In genomic region chr19:9818734-9819589, GRCh38 we compare ENCODE assay signal across 8 cellular contexts. TPM values are rescaled to one million over a fixed set of nuclear protein-coding genes. Genes with fewer than 3 reads are reported as not detected.
A peak's percentile ranks its signal among the peaks of the same experiment; 100 is the strongest.
DNase-seq lines count a peak whose midpoint lies in the region; ATAC-seq and TF ChIP-seq lines count a peak whose summit lies in the region.

Gene FBXL12 (minus strand): TSS chr19:9819079. CDS start chr19:9818813, 266 bp downstream.

- peak within 1 kb of the TSS; percentile 92 for H3K4me3 ChIP-seq in SU-DHL-6 (ENCODE audit: insufficient read depth, low read length, poor library complexity, severe bottlenecking)
- H3K4me3 ChIP-seq in thymus (ENCODE audit: low read length), result peak within 1 kb of the TSS; percentile 98

- H3K27me3 Mint-ChIP-seq in activated naive CD8-positive, alpha-beta T cell treated with anti-CD3 and anti-CD28 coated beads, Interleukin-2, amount 10 ng/mL, durations not matched to agents 7 days and 5 days, result no peaks in the 10 kb centered on the region
- H3K27me3 Mint-ChIP-seq in glutamatergic neuron (ENCODE audit: unreplicated experiment) (peaks cover 8% of the 10 kb centered on the region), osteocyte (ENCODE audit: unreplicated experiment) (no peaks in the 10 kb centered on the region)

- ATAC-seq in HG02642 (IDR thresholded peaks at IDR 0.05; ENCODE audit: poor library complexity, unreplicated experiment), result peak; percentile 88
- ATAC-seq in activated naive CD8-positive, alpha-beta T cell treated with anti-CD3 and anti-CD28 coated beads, Interleukin-2, amount 10 ng/mL, durations not matched to agents 7 days and 5 days (ENCODE audit: low read depth), result peak; percentile 87

- peak within 1 kb of the TSS; percentile 91 for H2AFZ ChIP-seq in SU-DHL-6 (ENCODE audit: low read depth, low read length, severe bottlenecking)

- peaks cover 12% of the 10 kb centered on the region for H3K9me3 Mint-ChIP-seq in activated naive CD8-positive, alpha-beta T cell treated with anti-CD3 and anti-CD28 coated beads, Interleukin-2, amount 10 ng/mL, durations not matched to agents 7 days and 5 days
- H3K9me3 Mint-ChIP-seq in glutamatergic neuron (ENCODE audit: unreplicated experiment) (peaks cover 13% of the 10 kb centered on the region), osteocyte (ENCODE audit: unreplicated experiment) (no peaks in the 10 kb centered on the region)

- peak within 1 kb of the TSS; percentile 90 for H3K4me3 Mint-ChIP-seq in activated naive CD8-positive, alpha-beta T cell treated with anti-CD3 and anti-CD28 coated beads, Interleukin-2, amount 10 ng/mL, durations not matched to agents 7 days and 5 days
- H3K4me3 Mint-ChIP-seq in glutamatergic neuron (ENCODE audit: unreplicated experiment), result peak within 1 kb of the TSS; percentile 91
- peak within 1 kb of the TSS; percentile 89 for H3K4me3 Mint-ChIP-seq in osteocyte (ENCODE audit: unreplicated experiment)

- DNase-seq in GM10266 (ENCODE audit: extremely low spot score), result peak; percentile 97
- DNase-seq in NCI-H128 (lab: John Stamatoyannopoulos, UW; ENCODE audit: unreplicated experiment), result peak; percentile 100
- DNase-seq in activated naive CD8-positive, alpha-beta T cell treated with anti-CD3 and anti-CD28 coated beads, Interleukin-2, amount 10 ng/mL, durations not matched to agents 7 days and 5 days, result peak; percentile 100
- DNase-seq in glutamatergic neuron, result peak; percentile 100
- peak; percentile 100 for DNase-seq in osteocyte (ENCODE audit: extremely low spot score, unreplicated experiment)

- TF ChIP-seq CTCF in GM10266 (IDR thresholded peaks at IDR 0.05; ENCODE audit: control insufficient read depth, insufficient read depth, low read depth, missing control alignments) (no peak), SU-DHL-6 (IDR thresholded peaks at IDR 0.05; ENCODE audit: insufficient read depth, low read length, poor library complexity, severe bottlenecking) (no peak), glutamatergic neuron (IDR thresholded peaks at IDR 0.05; ENCODE audit: partially characterized antibody, unreplicated experiment) (no peak), osteocyte (IDR thresholded peaks at IDR 0.05) (no peak)

- POLR2A ChIA-PET in activated naive CD8-positive, alpha-beta T cell treated with anti-CD3 and anti-CD28 coated beads, Interleukin-2, amount 10 ng/mL, durations not matched to agents 7 days and 5 days (lab: Charles Lee), result interaction anchor here (0.6 to 2.0 kb wide), 9 partner anchors 9 to 413 kb away, joined by 3 to 21 read pairs (median 4); partner anchors contain the start of genes UBL5, ZNF561 and ZNF846

- H3K27me3 ChIP-seq in SU-DHL-6 (ENCODE audit: low read length) (no peaks in the 10 kb centered on the region), thymus (ENCODE audit: control insufficient read depth, insufficient read depth) (no peaks in the 10 kb centered on the region)

- H3K36me3 Mint-ChIP-seq in activated naive CD8-positive, alpha-beta T cell treated with anti-CD3 and anti-CD28 coated beads, Interleukin-2, amount 10 ng/mL, durations not matched to agents 7 days and 5 days, result peaks cover 27% of the 10 kb centered on the region
- H3K36me3 Mint-ChIP-seq in glutamatergic neuron (ENCODE audit: unreplicated experiment), result peaks cover 8% of the 10 kb centered on the region
- H3K36me3 Mint-ChIP-seq in osteocyte (ENCODE audit: unreplicated experiment), result peaks cover 10% of the 10 kb centered on the region

- peaks cover 36% of the 10 kb centered on the region for H3K79me2 ChIP-seq in SU-DHL-6 (ENCODE audit: insufficient read depth, low read length)

- H3K9ac ChIP-seq in SU-DHL-6 (ENCODE audit: low read length), result peak within 1 kb of the TSS; percentile 83

- peaks cover 15% of the 10 kb centered on the region; the same call in 1 of the 2 replicates for H3K36me3 ChIP-seq in SU-DHL-6 (ENCODE audit: low read length)
- H3K36me3 ChIP-seq in thymus (ENCODE audit: control insufficient read depth, insufficient read depth), result peaks cover 30% of the 10 kb centered on the region

- H3K9me2 ChIP-seq in SU-DHL-6 (replicated peaks; ENCODE audit: insufficient read depth, low read length), result no peaks in the 10 kb centered on the region

- peaks cover 23% of the 10 kb centered on the region for H3K4me1 Mint-ChIP-seq in activated naive CD8-positive, alpha-beta T cell treated with anti-CD3 and anti-CD28 coated beads, Interleukin-2, amount 10 ng/mL, durations not matched to agents 7 days and 5 days
- peaks cover 3% of the 10 kb centered on the region for H3K4me1 Mint-ChIP-seq in glutamatergic neuron (ENCODE audit: low read depth, unreplicated experiment)
- peaks cover 40% of the 10 kb centered on the region for H3K4me1 Mint-ChIP-seq in osteocyte (ENCODE audit: unreplicated experiment)

- H3K4me1 ChIP-seq in thymus (ENCODE audit: control insufficient read depth, insufficient read depth, low read length), result peaks cover 7% of the 10 kb centered on the region

- WGBS in thymus, result under 1% methylated on average over 81 of the region's 81 CpGs

- peaks cover 8% of the 10 kb centered on the region; the same call in 1 of the 2 replicates for H3K9me3 ChIP-seq in SU-DHL-6 (ENCODE audit: insufficient read depth, low read length)
- peaks cover 5% of the 10 kb centered on the region for H3K9me3 ChIP-seq in thymus (ENCODE audit: control insufficient read depth)

- peak within 1 kb of the TSS; percentile 96 for H3K27ac Mint-ChIP-seq in activated naive CD8-positive, alpha-beta T cell treated with anti-CD3 and anti-CD28 coated beads, Interleukin-2, amount 10 ng/mL, durations not matched to agents 7 days and 5 days
- peak within 1 kb of the TSS; percentile 90 for H3K27ac Mint-ChIP-seq in glutamatergic neuron (ENCODE audit: unreplicated experiment)
- peak within 1 kb of the TSS; percentile 98 for H3K27ac Mint-ChIP-seq in osteocyte (ENCODE audit: unreplicated experiment)

- no peaks in the 10 kb centered on the region; the same call in 1 of the 2 replicates for H3F3A ChIP-seq in SU-DHL-6 (ENCODE audit: insufficient read depth)

- peak within 1 kb of the TSS; percentile 85 for H3K4me2 ChIP-seq in SU-DHL-6 (ENCODE audit: low read depth, low read length, poor library complexity, severe bottlenecking)

- H4K20me1 ChIP-seq in SU-DHL-6 (ENCODE audit: low read depth, low read length), result no peaks in the 10 kb centered on the region

- H3K27ac ChIP-seq in SU-DHL-6 (ENCODE audit: low read depth, low read length) (peak within 1 kb of the TSS; percentile 82), thymus (ENCODE audit: low read depth) (peak within 1 kb of the TSS; percentile 98)

RNA-seq across cellular contexts. Expression of gene FBXL12, which starts in this region (rescaled TPM):
- 10 to 100 TPM; 33.9 to 37.0 TPM for total RNA-seq in activated naive CD8-positive, alpha-beta T cell treated with anti-CD3 and anti-CD28 coated beads, Interleukin-2, amount 10 ng/mL, durations not matched to agents 7 days and 5 days
- total RNA-seq in glutamatergic neuron (ENCODE audit: unreplicated experiment) (43.0 TPM), osteocyte (28.1 and 29.0 TPM in 2 replicates)
- polyA plus RNA-seq in thymus, result 40.1 TPM

Comparison
In these comparisons a context has a peak if more than half of its experiments do, and no peak if none do; other contexts are left out.
1. Peak in every context shown above with its lines: DNase-seq, ATAC-seq, H3K4me3 ChIP-seq and H3K27ac ChIP-seq.